Comparison of ENCODE assay signal across 10 cellular contexts in genomic region chr14:75301666-75302325, GRCh38.
DNase-seq lines count a peak whose midpoint lies in the region; ATAC-seq and TF ChIP-seq lines count a peak whose summit lies in the region.
"Had no signal": no experiment of that assay in that cellular context is flagged by ENCODE, and none has a peak within 500 bp of the region (broad histone marks: within the 10 kb centered on the region; RNA-seq: fewer than 3 reads in every experiment).

No MANE protein-coding gene starts in this region.

- intact Hi-C loops in tibial artery (cut with DNase I; ENCODE audit: low total_unique reads), result loop anchor here (2.0 kb wide), 1 partner anchor 167 kb away; no protein-coding TSS in a partner anchor

- TF ChIP-seq CTCF in tibial artery (IDR thresholded peaks at IDR 0.05), result no peak

- DNase-seq in activated naive CD4-positive, alpha-beta T cell treated with Interleukin-2 at 50 U/mL for 16 hours, result peak; percentile 34
- DNase-seq in activated naive CD4-positive, alpha-beta T cell treated with anti-CD3 and anti-CD28 coated beads, Interleukin-2, amount 10 ng/mL, durations not matched to agents 7 days and 5 days, result no peak
- peak; percentile 36 to 56 for DNase-seq in activated CD4-positive, alpha-beta T cell treated with anti-CD3 and anti-CD28 coated beads, Interleukin-2, amount 50 U/mL, for 48 hours
- DNase-seq in iris pigment epithelial cell (ENCODE audit: low read depth), result peak; percentile 65
- peak; percentile 60 to 77 for DNase-seq in tibial artery
- DNase-seq in activated effector memory CD4-positive, alpha-beta T cell treated with Interleukin-2 at 50 U/mL for 16 hours, result no peak
- DNase-seq: SW 1271 had no signal

- no peaks in the 10 kb centered on the region for H3K36me3 Mint-ChIP-seq in activated naive CD4-positive, alpha-beta T cell treated with anti-CD3 and anti-CD28 coated beads, Interleukin-2, amount 10 ng/mL, durations not matched to agents 7 days and 5 days

- peaks cover 9% of the 10 kb centered on the region for H3K27me3 Mint-ChIP-seq in activated naive CD4-positive, alpha-beta T cell treated with anti-CD3 and anti-CD28 coated beads, Interleukin-2, amount 10 ng/mL, durations not matched to agents 7 days and 5 days
- H3K27me3 Mint-ChIP-seq: IgD-negative memory B cell had no signal

- H3K36me3 ChIP-seq in tibial artery, result no peaks in the 10 kb centered on the region

- CTCF ChIA-PET in activated naive CD4-positive, alpha-beta T cell treated with anti-CD3 and anti-CD28 coated beads, Interleukin-2, amount 10 ng/mL, durations not matched to agents 7 days and 5 days (lab: Charles Lee), result interaction anchor here (0.8 to 6.3 kb wide), 16 partner anchors 12 to 440 kb away, joined by 3 to 72 read pairs (median 6); partner anchors contain the start of gene NEK9

- no peak overlapping the region for H3K4me3 ChIP-seq in tibial artery

- peaks cover 21% of the 10 kb centered on the region for H3K4me1 Mint-ChIP-seq in activated naive CD4-positive, alpha-beta T cell treated with anti-CD3 and anti-CD28 coated beads, Interleukin-2, amount 10 ng/mL, durations not matched to agents 7 days and 5 days

- no peaks in the 10 kb centered on the region for H3K27me3 ChIP-seq in tibial artery

- peaks cover 0 to 6% (median 0%) of the 10 kb centered on the region in 4 donors for H3K4me1 ChIP-seq in tibial artery

- H3K9me3 Mint-ChIP-seq in activated naive CD4-positive, alpha-beta T cell treated with anti-CD3 and anti-CD28 coated beads, Interleukin-2, amount 10 ng/mL, durations not matched to agents 7 days and 5 days, result no peaks in the 10 kb centered on the region
- H3K9me3 Mint-ChIP-seq: IgD-negative memory B cell had no signal

- ATAC-seq in GM18519 (IDR thresholded peaks at IDR 0.05; ENCODE audit: low FRiP score, unreplicated experiment) (no peak), GM21381 (IDR thresholded peaks at IDR 0.05; ENCODE audit: unreplicated experiment) (no peak)

- H3K27ac Mint-ChIP-seq in activated naive CD4-positive, alpha-beta T cell treated with anti-CD3 and anti-CD28 coated beads, Interleukin-2, amount 10 ng/mL, durations not matched to agents 7 days and 5 days, result no peak overlapping the region
- H3K27ac Mint-ChIP-seq: IgD-negative memory B cell had no signal

- H3K9me3 ChIP-seq in tibial artery, result no peaks in the 10 kb centered on the region

- H3K4me3 Mint-ChIP-seq in activated naive CD4-positive, alpha-beta T cell treated with anti-CD3 and anti-CD28 coated beads, Interleukin-2, amount 10 ng/mL, durations not matched to agents 7 days and 5 days, result no peak overlapping the region
- H3K4me3 Mint-ChIP-seq: IgD-negative memory B cell had no signal

- H3K27ac ChIP-seq in tibial artery, result no peak overlapping the region

Comparison
In these comparisons a context has a peak if more than half of its experiments do, and no peak if none do; other contexts are left out.
1. DNase-seq: peak in activated naive CD4-positive, alpha-beta T cell treated with Interleukin-2 at 50 U/mL for 16 hours (single experiment), activated CD4-positive, alpha-beta T cell treated with anti-CD3 and anti-CD28 coated beads, Interleukin-2, amount 50 U/mL, for 48 hours (2 of 2), iris pigment epithelial cell (single experiment) and tibial artery (2 of 2); none in activated naive CD4-positive, alpha-beta T cell treated with anti-CD3 and anti-CD28 coated beads, Interleukin-2, amount 10 ng/mL, durations not matched to agents 7 days and 5 days (single experiment) and activated effector memory CD4-positive, alpha-beta T cell treated with Interleukin-2 at 50 U/mL for 16 hours (single experiment).